In the genomic region with DNA sequence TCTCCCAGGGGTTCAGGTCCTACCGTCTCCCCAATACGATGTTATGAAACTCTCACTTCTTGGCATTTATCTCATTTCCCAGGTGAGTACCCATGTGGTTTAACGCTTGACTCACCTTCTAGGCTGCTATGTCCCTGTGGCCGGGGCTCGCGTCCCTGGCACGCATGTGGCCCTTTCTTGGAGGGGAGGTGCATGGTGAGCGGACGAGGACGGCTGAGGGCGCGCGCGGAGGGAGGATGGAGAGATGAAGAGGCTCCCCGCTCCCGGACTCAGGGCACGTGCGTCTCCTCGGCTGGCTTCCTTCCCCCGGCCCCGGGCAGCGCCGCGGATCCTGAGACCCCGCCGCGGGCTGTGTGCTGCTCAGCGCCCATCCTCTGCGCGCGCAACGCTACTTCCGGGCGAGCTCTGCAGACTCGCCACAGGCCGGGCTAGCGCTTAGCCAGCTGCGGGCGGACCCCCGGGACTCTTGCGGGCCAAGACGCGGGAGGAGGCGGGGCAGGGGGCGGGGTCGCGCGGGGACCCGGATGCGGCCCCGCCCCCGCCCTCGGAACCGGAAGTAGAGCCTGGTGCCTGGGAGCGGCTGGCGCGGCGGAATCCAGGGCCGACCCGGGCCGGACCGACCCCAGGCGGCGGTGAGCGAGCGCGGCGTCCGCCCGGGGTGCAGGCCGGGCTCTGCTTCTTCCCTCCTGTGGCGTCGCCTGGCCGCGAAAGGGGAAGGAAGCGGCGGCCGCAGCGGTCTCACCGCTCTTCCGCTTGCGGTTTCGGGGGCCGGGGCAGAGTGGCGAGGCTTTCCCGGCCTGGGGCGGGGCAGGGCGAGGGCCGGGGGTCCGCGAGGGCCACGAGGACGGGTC, we compare ENCODE assay signal across 2 cellular contexts.
A peak's percentile ranks its signal among the peaks of the same experiment; 100 is the strongest.
TF ChIP-seq lines count a peak whose summit lies in the region.

A gene (plus strand): TSS at position 547 of the 851 bp plus-strand sequence. CDS start 8,769 bp downstream, outside the sequence.

TF ChIP-seq in HEK293, 187 proteins besides CTCF, POLR2A, EP300 and RAD21 (continued from another document and continues in another):
- TF ChIP-seq, protein P1, sequence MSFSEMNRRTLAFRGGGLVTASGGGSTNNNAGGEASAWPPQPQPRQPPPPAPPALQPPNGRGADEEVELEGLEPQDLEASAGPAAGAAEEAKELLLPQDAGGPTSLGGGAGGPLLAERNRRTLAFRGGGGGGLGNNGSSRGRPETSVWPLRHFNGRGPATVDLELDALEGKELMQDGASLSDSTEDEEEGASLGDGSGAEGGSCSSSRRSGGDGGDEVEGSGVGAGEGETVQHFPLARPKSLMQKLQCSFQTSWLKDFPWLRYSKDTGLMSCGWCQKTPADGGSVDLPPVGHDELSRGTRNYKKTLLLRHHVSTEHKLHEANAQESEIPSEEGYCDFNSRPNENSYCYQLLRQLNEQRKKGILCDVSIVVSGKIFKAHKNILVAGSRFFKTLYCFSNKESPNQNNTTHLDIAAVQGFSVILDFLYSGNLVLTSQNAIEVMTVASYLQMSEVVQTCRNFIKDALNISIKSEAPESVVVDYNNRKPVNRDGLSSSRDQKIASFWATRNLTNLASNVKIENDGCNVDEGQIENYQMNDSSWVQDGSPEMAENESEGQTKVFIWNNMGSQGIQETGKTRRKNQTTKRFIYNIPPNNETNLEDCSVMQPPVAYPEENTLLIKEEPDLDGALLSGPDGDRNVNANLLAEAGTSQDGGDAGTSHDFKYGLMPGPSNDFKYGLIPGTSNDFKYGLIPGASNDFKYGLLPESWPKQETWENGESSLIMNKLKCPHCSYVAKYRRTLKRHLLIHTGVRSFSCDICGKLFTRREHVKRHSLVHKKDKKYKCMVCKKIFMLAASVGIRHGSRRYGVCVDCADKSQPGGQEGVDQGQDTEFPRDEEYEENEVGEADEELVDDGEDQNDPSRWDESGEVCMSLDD (tag by site-specific recombination; IDR thresholded peaks at IDR 0.05), result peak; percentile 40; the same call in 1 of the 2 replicates
- TF ChIP-seq ZBTB17 (tag by site-specific recombination; IDR thresholded peaks at IDR 0.05) (peak; percentile 30; the same call in 1 of the 2 replicates), ZNF366 (tag by site-specific recombination; conservative IDR thresholded peaks at IDR 0.05) (peak; percentile 75), ZIC2 (tag by site-specific recombination; IDR thresholded peaks at IDR 0.05) (peak; percentile 58), ZSCAN30 (tag by site-specific recombination; IDR thresholded peaks at IDR 0.05) (peak; percentile 34; the same call in 1 of the 2 replicates), ZNF785 (tag by site-specific recombination; IDR thresholded peaks at IDR 0.05) (no peak), ZNF600 (tag by site-specific recombination; IDR thresholded peaks at IDR 0.05) (peak; percentile 79; the same call in 1 of the 2 replicates), KLF10 (tag by site-specific recombination; IDR thresholded peaks at IDR 0.05) (peak; percentile 90), GLIS2 (tag by site-specific recombination; IDR thresholded peaks at IDR 0.05) (0 out of 2 replicates have a peak, but pooled peaks have one; percentile 12), ZEB2 (tag by site-specific recombination; IDR thresholded peaks at IDR 0.05) (0 out of 2 replicates have a peak, but pooled peaks have one; percentile 50), ZBTB8A (tag by site-specific recombination; IDR thresholded peaks at IDR 0.05) (peak; percentile 40; the same call in 1 of the 2 replicates), ZNF324 (tag by site-specific recombination; IDR thresholded peaks at IDR 0.05) (peak; percentile 64; the same call in 1 of the 2 replicates), KLF9 (tag by site-specific recombination; IDR thresholded peaks at IDR 0.05; ENCODE audit: low read depth) (peak; percentile 95), YY1 (tag by site-specific recombination; IDR thresholded peaks at IDR 0.05) (peak; percentile 24; the same call in 1 of the 2 replicates), ZNF610 (tag by site-specific recombination; IDR thresholded peaks at IDR 0.05; ENCODE audit: borderline replicate concordance) (0 out of 2 replicates have a peak, but pooled peaks have one; percentile 48)
- TF ChIP-seq, protein P2, sequence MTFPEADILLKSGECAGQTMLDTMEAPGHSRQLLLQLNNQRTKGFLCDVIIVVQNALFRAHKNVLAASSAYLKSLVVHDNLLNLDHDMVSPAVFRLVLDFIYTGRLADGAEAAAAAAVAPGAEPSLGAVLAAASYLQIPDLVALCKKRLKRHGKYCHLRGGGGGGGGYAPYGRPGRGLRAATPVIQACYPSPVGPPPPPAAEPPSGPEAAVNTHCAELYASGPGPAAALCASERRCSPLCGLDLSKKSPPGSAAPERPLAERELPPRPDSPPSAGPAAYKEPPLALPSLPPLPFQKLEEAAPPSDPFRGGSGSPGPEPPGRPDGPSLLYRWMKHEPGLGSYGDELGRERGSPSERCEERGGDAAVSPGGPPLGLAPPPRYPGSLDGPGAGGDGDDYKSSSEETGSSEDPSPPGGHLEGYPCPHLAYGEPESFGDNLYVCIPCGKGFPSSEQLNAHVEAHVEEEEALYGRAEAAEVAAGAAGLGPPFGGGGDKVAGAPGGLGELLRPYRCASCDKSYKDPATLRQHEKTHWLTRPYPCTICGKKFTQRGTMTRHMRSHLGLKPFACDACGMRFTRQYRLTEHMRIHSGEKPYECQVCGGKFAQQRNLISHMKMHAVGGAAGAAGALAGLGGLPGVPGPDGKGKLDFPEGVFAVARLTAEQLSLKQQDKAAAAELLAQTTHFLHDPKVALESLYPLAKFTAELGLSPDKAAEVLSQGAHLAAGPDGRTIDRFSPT (tag by site-specific recombination; IDR thresholded peaks at IDR 0.05), result peak; percentile 38; the same call in 1 of the 2 replicates
- TF ChIP-seq, protein P3, sequence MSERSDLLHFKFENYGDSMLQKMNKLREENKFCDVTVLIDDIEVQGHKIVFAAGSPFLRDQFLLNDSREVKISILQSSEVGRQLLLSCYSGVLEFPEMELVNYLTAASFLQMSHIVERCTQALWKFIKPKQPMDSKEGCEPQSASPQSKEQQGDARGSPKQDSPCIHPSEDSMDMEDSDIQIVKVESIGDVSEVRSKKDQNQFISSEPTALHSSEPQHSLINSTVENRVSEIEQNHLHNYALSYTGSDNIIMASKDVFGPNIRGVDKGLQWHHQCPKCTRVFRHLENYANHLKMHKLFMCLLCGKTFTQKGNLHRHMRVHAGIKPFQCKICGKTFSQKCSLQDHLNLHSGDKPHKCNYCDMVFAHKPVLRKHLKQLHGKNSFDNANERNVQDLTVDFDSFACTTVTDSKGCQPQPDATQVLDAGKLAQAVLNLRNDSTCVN (tag by site-specific recombination; optimal IDR thresholded peaks at IDR 0.05), result peak; percentile 96

TF ChIP-seq in GM12878, 131 proteins besides CTCF, POLR2A, EP300 and RAD21 (continued from another document and continues in another):
- TF ChIP-seq RCOR1 (conservative IDR thresholded peaks at IDR 0.05; ENCODE audit: low read depth, low read length) (no peak), NR2C2 (IDR thresholded peaks at IDR 0.05; ENCODE audit: borderline replicate concordance, control insufficient read depth, insufficient read length, low read depth) (no peak), SMARCA5 (IDR thresholded peaks at IDR 0.05) (no peak), ZNF207 (IDR thresholded peaks at IDR 0.05; ENCODE audit: borderline replicate concordance) (no peak), FOXK2 (IDR thresholded peaks at IDR 0.05) (no peak), PML (IDR thresholded peaks at IDR 0.05; ENCODE audit: low read length) (no peak), ZSCAN29 (IDR thresholded peaks at IDR 0.05) (0 out of 2 replicates have a peak, but pooled peaks have one; percentile 38), CREB1 (IDR thresholded peaks at IDR 0.05; ENCODE audit: low read depth) (no peak; the same call in 1 of the 2 replicates), GATAD2B (conservative IDR thresholded peaks at IDR 0.05; ENCODE audit: low read depth) (peak; percentile 91)
- TF ChIP-seq, protein P4, sequence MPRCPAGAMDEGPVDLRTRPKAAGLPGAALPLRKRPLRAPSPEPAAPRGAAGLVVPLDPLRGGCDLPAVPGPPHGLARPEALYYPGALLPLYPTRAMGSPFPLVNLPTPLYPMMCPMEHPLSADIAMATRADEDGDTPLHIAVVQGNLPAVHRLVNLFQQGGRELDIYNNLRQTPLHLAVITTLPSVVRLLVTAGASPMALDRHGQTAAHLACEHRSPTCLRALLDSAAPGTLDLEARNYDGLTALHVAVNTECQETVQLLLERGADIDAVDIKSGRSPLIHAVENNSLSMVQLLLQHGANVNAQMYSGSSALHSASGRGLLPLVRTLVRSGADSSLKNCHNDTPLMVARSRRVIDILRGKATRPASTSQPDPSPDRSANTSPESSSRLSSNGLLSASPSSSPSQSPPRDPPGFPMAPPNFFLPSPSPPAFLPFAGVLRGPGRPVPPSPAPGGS (IDR thresholded peaks at IDR 0.05; ENCODE audit: borderline replicate concordance, insufficient read depth, low read depth, low read length, poor library complexity, severe bottlenecking), result no peak
- TF ChIP-seq, protein P5, sequence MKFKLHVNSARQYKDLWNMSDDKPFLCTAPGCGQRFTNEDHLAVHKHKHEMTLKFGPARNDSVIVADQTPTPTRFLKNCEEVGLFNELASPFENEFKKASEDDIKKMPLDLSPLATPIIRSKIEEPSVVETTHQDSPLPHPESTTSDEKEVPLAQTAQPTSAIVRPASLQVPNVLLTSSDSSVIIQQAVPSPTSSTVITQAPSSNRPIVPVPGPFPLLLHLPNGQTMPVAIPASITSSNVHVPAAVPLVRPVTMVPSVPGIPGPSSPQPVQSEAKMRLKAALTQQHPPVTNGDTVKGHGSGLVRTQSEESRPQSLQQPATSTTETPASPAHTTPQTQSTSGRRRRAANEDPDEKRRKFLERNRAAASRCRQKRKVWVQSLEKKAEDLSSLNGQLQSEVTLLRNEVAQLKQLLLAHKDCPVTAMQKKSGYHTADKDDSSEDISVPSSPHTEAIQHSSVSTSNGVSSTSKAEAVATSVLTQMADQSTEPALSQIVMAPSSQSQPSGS (IDR thresholded peaks at IDR 0.05; ENCODE audit: low read length), result no peak
- TF ChIP-seq, protein P6, sequence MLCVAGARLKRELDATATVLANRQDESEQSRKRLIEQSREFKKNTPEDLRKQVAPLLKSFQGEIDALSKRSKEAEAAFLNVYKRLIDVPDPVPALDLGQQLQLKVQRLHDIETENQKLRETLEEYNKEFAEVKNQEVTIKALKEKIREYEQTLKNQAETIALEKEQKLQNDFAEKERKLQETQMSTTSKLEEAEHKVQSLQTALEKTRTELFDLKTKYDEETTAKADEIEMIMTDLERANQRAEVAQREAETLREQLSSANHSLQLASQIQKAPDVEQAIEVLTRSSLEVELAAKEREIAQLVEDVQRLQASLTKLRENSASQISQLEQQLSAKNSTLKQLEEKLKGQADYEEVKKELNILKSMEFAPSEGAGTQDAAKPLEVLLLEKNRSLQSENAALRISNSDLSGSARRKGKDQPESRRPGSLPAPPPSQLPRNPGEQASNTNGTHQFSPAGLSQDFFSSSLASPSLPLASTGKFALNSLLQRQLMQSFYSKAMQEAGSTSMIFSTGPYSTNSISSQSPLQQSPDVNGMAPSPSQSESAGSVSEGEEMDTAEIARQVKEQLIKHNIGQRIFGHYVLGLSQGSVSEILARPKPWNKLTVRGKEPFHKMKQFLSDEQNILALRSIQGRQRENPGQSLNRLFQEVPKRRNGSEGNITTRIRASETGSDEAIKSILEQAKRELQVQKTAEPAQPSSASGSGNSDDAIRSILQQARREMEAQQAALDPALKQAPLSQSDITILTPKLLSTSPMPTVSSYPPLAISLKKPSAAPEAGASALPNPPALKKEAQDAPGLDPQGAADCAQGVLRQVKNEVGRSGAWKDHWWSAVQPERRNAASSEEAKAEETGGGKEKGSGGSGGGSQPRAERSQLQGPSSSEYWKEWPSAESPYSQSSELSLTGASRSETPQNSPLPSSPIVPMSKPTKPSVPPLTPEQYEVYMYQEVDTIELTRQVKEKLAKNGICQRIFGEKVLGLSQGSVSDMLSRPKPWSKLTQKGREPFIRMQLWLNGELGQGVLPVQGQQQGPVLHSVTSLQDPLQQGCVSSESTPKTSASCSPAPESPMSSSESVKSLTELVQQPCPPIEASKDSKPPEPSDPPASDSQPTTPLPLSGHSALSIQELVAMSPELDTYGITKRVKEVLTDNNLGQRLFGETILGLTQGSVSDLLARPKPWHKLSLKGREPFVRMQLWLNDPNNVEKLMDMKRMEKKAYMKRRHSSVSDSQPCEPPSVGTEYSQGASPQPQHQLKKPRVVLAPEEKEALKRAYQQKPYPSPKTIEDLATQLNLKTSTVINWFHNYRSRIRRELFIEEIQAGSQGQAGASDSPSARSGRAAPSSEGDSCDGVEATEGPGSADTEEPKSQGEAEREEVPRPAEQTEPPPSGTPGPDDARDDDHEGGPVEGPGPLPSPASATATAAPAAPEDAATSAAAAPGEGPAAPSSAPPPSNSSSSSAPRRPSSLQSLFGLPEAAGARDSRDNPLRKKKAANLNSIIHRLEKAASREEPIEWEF (IDR thresholded peaks at IDR 0.05; ENCODE audit: insufficient replicate concordance, low read depth, low read length), result no peak
- TF ChIP-seq, protein P7, sequence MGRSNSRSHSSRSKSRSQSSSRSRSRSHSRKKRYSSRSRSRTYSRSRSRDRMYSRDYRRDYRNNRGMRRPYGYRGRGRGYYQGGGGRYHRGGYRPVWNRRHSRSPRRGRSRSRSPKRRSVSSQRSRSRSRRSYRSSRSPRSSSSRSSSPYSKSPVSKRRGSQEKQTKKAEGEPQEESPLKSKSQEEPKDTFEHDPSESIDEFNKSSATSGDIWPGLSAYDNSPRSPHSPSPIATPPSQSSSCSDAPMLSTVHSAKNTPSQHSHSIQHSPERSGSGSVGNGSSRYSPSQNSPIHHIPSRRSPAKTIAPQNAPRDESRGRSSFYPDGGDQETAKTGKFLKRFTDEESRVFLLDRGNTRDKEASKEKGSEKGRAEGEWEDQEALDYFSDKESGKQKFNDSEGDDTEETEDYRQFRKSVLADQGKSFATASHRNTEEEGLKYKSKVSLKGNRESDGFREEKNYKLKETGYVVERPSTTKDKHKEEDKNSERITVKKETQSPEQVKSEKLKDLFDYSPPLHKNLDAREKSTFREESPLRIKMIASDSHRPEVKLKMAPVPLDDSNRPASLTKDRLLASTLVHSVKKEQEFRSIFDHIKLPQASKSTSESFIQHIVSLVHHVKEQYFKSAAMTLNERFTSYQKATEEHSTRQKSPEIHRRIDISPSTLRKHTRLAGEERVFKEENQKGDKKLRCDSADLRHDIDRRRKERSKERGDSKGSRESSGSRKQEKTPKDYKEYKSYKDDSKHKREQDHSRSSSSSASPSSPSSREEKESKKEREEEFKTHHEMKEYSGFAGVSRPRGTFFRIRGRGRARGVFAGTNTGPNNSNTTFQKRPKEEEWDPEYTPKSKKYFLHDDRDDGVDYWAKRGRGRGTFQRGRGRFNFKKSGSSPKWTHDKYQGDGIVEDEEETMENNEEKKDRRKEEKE (IDR thresholded peaks at IDR 0.05), result no peak
